ENCODE assay signal across 16 cellular contexts in genomic region chr9:86460211-86461002, GRCh38.
"Had no signal": no experiment of that assay in that cellular context is flagged by ENCODE, and none has a peak within 500 bp of the region (broad histone marks: within the 10 kb centered on the region; RNA-seq: fewer than 3 reads in every experiment).

No MANE protein-coding gene starts in this region.

- ATAC-seq: activated T-helper 17 cell treated with anti-CD3 and anti-CD28 coated beads, Interleukin-2, amount 50 U/mL, for 72 hours; heart right ventricle; stimulated activated naive CD8-positive, alpha-beta T cell treated with anti-CD3 and anti-CD28 coated beads, Interleukin-15, Interleukin-2, amounts not matched to agents 100 U/mL and 50 U/mL, for 24 hours; T-helper 17 cell; upper lobe of right lung had no signal

- H3K36me3 ChIP-seq: heart right ventricle, left ventricle myocardium inferior, sigmoid colon, suprapubic skin, upper lobe of right lung had no signal

- H3K27ac ChIP-seq: dorsolateral prefrontal cortex, heart right ventricle, left ventricle myocardium inferior, sigmoid colon, suprapubic skin, upper lobe of right lung had no signal

- DNase-seq: activated B cell treated with CpG ODN at 0.5 μM for 24 hours; activated CD4-positive, alpha-beta T cell treated with anti-CD3 and anti-CD28 coated beads, Interleukin-2, amount 10 ng/mL, durations not matched to agents 24 days and 14 days; activated naive CD4-positive, alpha-beta T cell treated with anti-CD3 and anti-CD28 coated beads for 36 hours; activated T-cell treated with anti-CD3 and anti-CD28 coated beads for 4 hours; dorsolateral prefrontal cortex; heart right ventricle; left ventricle myocardium inferior; mesenchymal stem cell; nephron progenitor cell; sigmoid colon; stimulated activated CD4-positive, alpha-beta T cell treated with anti-CD3 and anti-CD28 coated beads, Interleukin-2, amount 100 ng/mL, for 48 hours; stimulated activated naive CD8-positive, alpha-beta T cell treated with anti-CD3 and anti-CD28 coated beads, Interleukin-15, Interleukin-2, amounts not matched to agents 100 U/mL and 50 U/mL, for 24 hours; T-helper 17 cell; upper lobe of right lung had no signal

- H3K4me3 ChIP-seq: dorsolateral prefrontal cortex, heart right ventricle, left ventricle myocardium inferior, sigmoid colon, suprapubic skin, upper lobe of right lung had no signal

- H3K9me3 ChIP-seq: heart right ventricle, left ventricle myocardium inferior, sigmoid colon, suprapubic skin, upper lobe of right lung had no signal

- H3K27me3 ChIP-seq: dorsolateral prefrontal cortex, sigmoid colon, suprapubic skin, upper lobe of right lung had no signal

- H3K4me1 ChIP-seq: left ventricle myocardium inferior, upper lobe of right lung had no signal
